ENCODE assay signal across 12 cellular contexts in the genomic region with DNA sequence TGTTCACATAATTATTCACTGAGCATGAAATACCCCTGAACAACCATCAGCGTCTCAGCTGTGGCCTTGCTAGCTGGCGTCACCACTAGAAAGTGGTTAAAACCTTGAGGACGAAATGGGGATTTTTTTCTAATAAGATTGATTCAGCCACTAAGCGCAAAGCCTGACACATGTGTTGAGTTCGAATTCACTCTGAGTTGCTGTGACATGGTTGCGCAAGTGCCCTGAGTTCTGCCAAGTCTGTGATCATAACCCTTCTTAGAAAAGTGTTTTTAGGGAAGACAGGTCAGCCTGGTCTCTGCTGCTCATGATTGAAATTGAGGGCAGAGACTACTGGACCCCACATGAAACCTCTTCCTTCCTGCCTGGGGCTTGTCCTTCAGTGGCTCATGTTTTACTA.
"Had no signal": no experiment of that assay in that cellular context is flagged by ENCODE, and none has a peak within 500 bp of the region (broad histone marks: within the 10 kb centered on the region; RNA-seq: fewer than 3 reads in every experiment).

No MANE protein-coding gene starts in this region.

- H3K36me3 ChIP-seq: neural progenitor cell had no signal

- H3K27me3 ChIP-seq: neural progenitor cell had no signal

- H2AFZ ChIP-seq: neural progenitor cell had no signal

- DNase-seq: activated CD4-positive, alpha-beta T cell treated with anti-CD3 and anti-CD28 coated beads, Interleukin-2, amount 50 U/mL, for 4 hours; activated CD4-positive, CD25-positive, alpha-beta regulatory T cell treated with anti-CD3 and anti-CD28 coated beads, Interleukin-2, amount 50 U/mL, for 72 hours; activated naive CD4-positive, alpha-beta T cell treated with Interleukin-2 at 50 U/mL for 16 hours; activated T-cell treated with anti-CD3 and anti-CD28 coated beads for 4 hours; endodermal cell; erythroblast; hypothalamus; stimulated activated CD4-positive, alpha-beta T cell treated with anti-CD3 and anti-CD28 coated beads, Interleukin-2, amount 100 ng/mL, for 48 hours; stimulated activated naive CD4-positive, alpha-beta T cell; trophoblast cell had no signal

- H3K4me3 ChIP-seq: lung, neural progenitor cell had no signal

- H3K27ac ChIP-seq: neural progenitor cell had no signal

- H3K4me2 ChIP-seq: neural progenitor cell had no signal

- H3K4me1 ChIP-seq: neural progenitor cell had no signal

- H3K9ac ChIP-seq: neural progenitor cell had no signal
